In genomic region chr20:41050361-41051019, GRCh38 we compare ENCODE assay signal across 9 cellular contexts. TPM values are rescaled to one million over a fixed set of nuclear protein-coding genes. Genes with fewer than 3 reads are reported as not detected.
DNase-seq lines count a peak whose midpoint lies in the region; ATAC-seq and TF ChIP-seq lines count a peak whose summit lies in the region.
"Had no signal": no experiment of that assay in that cellular context is flagged by ENCODE, and none has a peak within 500 bp of the region (broad histone marks: within the 10 kb centered on the region; RNA-seq: fewer than 3 reads in every experiment).

No MANE protein-coding gene starts in this region.

- POLR2A ChIA-PET in IMR-90 (lab: Charles Lee; ENCODE audit: unreplicated experiment) = no interaction called here

- H3K14ac ChIP-seq in IMR-90 (replicated peaks; ENCODE audit: low read depth, low read length) = no peak overlapping the region

- H3K27ac ChIP-seq in BLaER1 (no peak overlapping the region), IMR-90 (ENCODE audit: insufficient read depth, low read length) (no peak overlapping the region), adrenal gland (peak overlapping the region in 4 of 5 donors; percentile 7 to 51 (median 34))

- WGBS in IMR-90 (ENCODE audit: extremely low coverage in 2 of 2, insufficient read length in 1 of 2), 2 experiments = no CpG with 5 or more reads among the region's 1 CpG
- 0 to 20% (median 13%) methylated on average over 1 of the region's 1 CpG for WGBS in adrenal gland, 4 donors

- in situ Hi-C loops in IMR-90 (cut with MboI; ENCODE audit: low sequenced_read_pairs) = no loop called here

- H3K4me3 ChIP-seq in BLaER1 (no peak overlapping the region), IMR-90 (ENCODE audit: insufficient read depth, low read depth, low read length) (no peak overlapping the region), adrenal gland (no peak overlapping the region)

- TF ChIP-seq CTCF in IMR-90 (conservative IDR thresholded peaks at IDR 0.05; ENCODE audit: low read depth, low read length) (no peak), adrenal gland (IDR thresholded peaks at IDR 0.05) (no peak)

- TF ChIP-seq RAD21 in IMR-90 (IDR thresholded peaks at IDR 0.05; ENCODE audit: low read length) = no peak

- H4K20me1 ChIP-seq in BLaER1 (peaks cover 100% of the 10 kb centered on the region), IMR-90 (ENCODE audit: insufficient read depth, low read length) (peaks cover 97% of the 10 kb centered on the region)

- ATAC-seq in IMR-90 (ENCODE audit: low read depth) = peak; percentile 63
- ATAC-seq in naive B cell (ENCODE audit: low read depth in 2 of 2) = peak; percentile 74 to 77
- no peak for ATAC-seq in HG02884 (IDR thresholded peaks at IDR 0.05; ENCODE audit: unreplicated experiment)
- no peak for ATAC-seq in HG03097 (IDR thresholded peaks at IDR 0.05; ENCODE audit: low FRiP score, unreplicated experiment)
- ATAC-seq in GM18511 (IDR thresholded peaks at IDR 0.05; ENCODE audit: unreplicated experiment) = no peak

- no peaks in the 10 kb centered on the region for H3K27me3 ChIP-seq in BLaER1
- H3K27me3 ChIP-seq in IMR-90 (ENCODE audit: control insufficient read depth, insufficient read depth, low read length) = no peaks in the 10 kb centered on the region
- no peaks in the 10 kb centered on the region for H3K27me3 ChIP-seq in adrenal gland

- no peak overlapping the region for H2AK9ac ChIP-seq in IMR-90 (replicated peaks; ENCODE audit: low read depth, low read length, poor library complexity)

- no peak overlapping the region for H4K91ac ChIP-seq in IMR-90 (ENCODE audit: insufficient read depth, low read depth, low read length)

- H3K4me2 ChIP-seq in BLaER1 (peak overlapping the region; percentile 4; the same call in 1 of the 2 replicates), IMR-90 (ENCODE audit: low read depth, low read length) (peak overlapping the region; percentile 58)

- H3K79me1 ChIP-seq in IMR-90 (ENCODE audit: low read depth in 1 of 2, low read length in 2 of 2) = peaks cover 8 to 70% of the 10 kb centered on the region in 2 experiments; a peak in 3 of 4 replicates

- H2BK20ac ChIP-seq in IMR-90 (ENCODE audit: low read depth, low read length) = no peak overlapping the region

- peaks cover 72 to 87% (median 83%) of the 10 kb centered on the region in 3 donors for H3K4me1 Mint-ChIP-seq in naive B cell

- DNase-seq in IMR-90 (peak; percentile 68), adrenal gland (peak in 1 of 7 donors; percentile 27), naive B cell (peak; percentile 41), HPDE6-E6E7 (ENCODE audit: extremely low spot score) (no peak)
- DNase-seq: activated gamma-delta T cell treated with Interleukin-2 at 50 U/mL for 16 hours had no signal

- peaks cover 0 to 8% of the 10 kb centered on the region in 2 donors for H3K36me3 Mint-ChIP-seq in naive B cell

- H3K36me3 ChIP-seq in BLaER1 = peaks cover 41% of the 10 kb centered on the region
- peaks cover 1% of the 10 kb centered on the region; the same call in 1 of the 2 replicates for H3K36me3 ChIP-seq in IMR-90 (ENCODE audit: control insufficient read depth, insufficient read depth, low read length)
- no peaks in the 10 kb centered on the region for H3K36me3 ChIP-seq in adrenal gland (replicated peaks in 1 of 2)

- no peak overlapping the region for H3K23ac ChIP-seq in IMR-90 (ENCODE audit: low read depth, low read length)

- H2AK5ac ChIP-seq in IMR-90 (ENCODE audit: low read depth, low read length) = no peak overlapping the region

- H3K9me3 ChIP-seq in BLaER1 = peaks cover 16% of the 10 kb centered on the region
- H3K9me3 ChIP-seq in IMR-90 (ENCODE audit: control insufficient read depth, insufficient read depth, low read length) = no peaks in the 10 kb centered on the region
- H3K9me3 ChIP-seq in adrenal gland (replicated peaks in 1 of 3) = no peaks in the 10 kb centered on the region

- no peak overlapping the region for H3K18ac ChIP-seq in IMR-90 (ENCODE audit: low read depth, low read length)

- no peak overlapping the region for H3K56ac ChIP-seq in IMR-90 (ENCODE audit: extremely low read depth, insufficient read depth, low read length)

- H2BK15ac ChIP-seq in IMR-90 (ENCODE audit: low read depth, low read length) = no peak overlapping the region

- CTCF ChIA-PET in IMR-90 (lab: Yijun Ruan, JAX) = interaction anchor here (1.0 to 1.6 kb wide), 2 partner anchors 13 to 59 kb away, joined by 3 to 5 read pairs; no protein-coding TSS in a partner anchor

- intact Hi-C loops in IMR-90 (cut with micrococcal nuclease) = no loop called here
- intact Hi-C loops in adrenal gland (cut with DNase I) = no loop called here

- H3K27ac Mint-ChIP-seq in naive B cell = peak overlapping the region in 5 of 6 donors; percentile 35 to 85 (median 66)

- H3K4me1 ChIP-seq in BLaER1 = peaks cover 76% of the 10 kb centered on the region
- H3K4me1 ChIP-seq in IMR-90 (ENCODE audit: control insufficient read depth, insufficient read depth, low read length) = peaks cover 35% of the 10 kb centered on the region
- H3K4me1 ChIP-seq in adrenal gland (replicated peaks in 1 of 2) = peaks cover 82 to 90% of the 10 kb centered on the region in 2 donors

- no peak overlapping the region for H2AFZ ChIP-seq in IMR-90 (replicated peaks; ENCODE audit: low read length, poor library complexity)

- no peak for TF ChIP-seq POLR2A in IMR-90 (IDR thresholded peaks at IDR 0.05; ENCODE audit: low read depth, low read length)
- no peak for TF ChIP-seq POLR2A in adrenal gland (IDR thresholded peaks at IDR 0.05)

- no peak overlapping the region for H2BK120ac ChIP-seq in IMR-90 (ENCODE audit: low read depth, low read length)

- H3K4ac ChIP-seq in IMR-90 (ENCODE audit: low read depth, low read length) = no peak overlapping the region

- no peak overlapping the region for H4K8ac ChIP-seq in IMR-90 (ENCODE audit: low read depth in 2 of 2, low read length in 2 of 2)

- BruUV-seq in IMR-90 (replicated peaks; lab: Mats Ljungman, UMichigan) = no TSS peak

- H3K27me3 Mint-ChIP-seq in naive B cell = no peaks in the 10 kb centered on the region

- H2BK5ac ChIP-seq in IMR-90 (ENCODE audit: low read depth, low read length, poor library complexity, severe bottlenecking) = peak overlapping the region; percentile 44

- H3K9me1 ChIP-seq in IMR-90 (ENCODE audit: insufficient read depth, low read length) = peaks cover 22% of the 10 kb centered on the region

- dilution Hi-C loops in IMR-90 (cut with HindIII; ENCODE audit: low sequenced_read_pairs, unreplicated experiment) = no loop called here

- H3K9me3 Mint-ChIP-seq in naive B cell = peaks cover 0 to 9% (median 4%) of the 10 kb centered on the region in 7 donors

- no peak overlapping the region for H4K5ac ChIP-seq in IMR-90 (ENCODE audit: low read depth, low read length)

- H3K9ac ChIP-seq in BLaER1 (no peak overlapping the region), IMR-90 (ENCODE audit: low read depth, low read length) (no peak overlapping the region)

- peak overlapping the region; percentile 19 to 83 (median 64) for H3K4me3 Mint-ChIP-seq in naive B cell

TF ChIP-seq in IMR-90, 13 proteins besides CTCF, POLR2A, EP300 and RAD21:
- TF ChIP-seq CEBPB (IDR thresholded peaks at IDR 0.05; ENCODE audit: low read depth, low read length) = no peak
- TF ChIP-seq CHD1 (IDR thresholded peaks at IDR 0.05; ENCODE audit: low read depth, low read length) = no peak
- no peak for TF ChIP-seq RCOR1 (IDR thresholded peaks at IDR 0.05; ENCODE audit: insufficient replicate concordance, low read length)
- TF ChIP-seq BHLHE40 (IDR thresholded peaks at IDR 0.05; ENCODE audit: low read depth, low read length) = no peak
- TF ChIP-seq MXI1 (IDR thresholded peaks at IDR 0.05; ENCODE audit: borderline replicate concordance, low read depth, low read length) = no peak
- no peak for TF ChIP-seq MAZ (IDR thresholded peaks at IDR 0.05; ENCODE audit: borderline replicate concordance, low read depth, low read length)
- TF ChIP-seq ELK1 (IDR thresholded peaks at IDR 0.05; ENCODE audit: borderline replicate concordance, low read depth, low read length) = no peak

RNA-seq across cellular contexts. Expression of gene TOP1, which starts 21.9 kb away (rescaled TPM):
- total RNA-seq in IMR-90 (2012; rRNA removed) = 14.0 and 20.8 TPM in 2 replicates
- 14.7 and 21.5 TPM in 2 replicates for polyA plus RNA-seq in IMR-90 (2012; rRNA removed)
- 3.9 and 6.4 TPM in 2 replicates for polyA plus RNA-seq in IMR-90 (2012; cell fraction: cytosol; rRNA removed)
- 3.2 and 18.6 TPM in 2 replicates for polyA plus RNA-seq in IMR-90 (2012; cell fraction: nucleus; rRNA removed; ENCODE audit: low replicate concordance)
- total RNA-seq in adrenal gland = 10 to 100 TPM; 21.2 to 58.8 (median 38.5) TPM
- polyA plus RNA-seq in adrenal gland = 10 to 100 TPM; 19.6 to 96.6 (median 21.2) TPM
- 10 to 100 TPM in 5 of 6 donors, 1 to 10 TPM in 1; 6.1 to 17.2 (median 13.6) TPM for polyA plus RNA-seq in naive B cell (ENCODE audit: low read depth in 6 of 6)

Comparison
In these comparisons a context has a peak if more than half of its experiments do, and no peak if none do; other contexts are left out.
1. H3K27ac ChIP-seq: peak in adrenal gland (4 of 5); none in BLaER1 (single experiment) and IMR-90 (single experiment).
2. ATAC-seq: peak in IMR-90 (single experiment) and naive B cell (2 of 2); none in HG02884 (single experiment), HG03097 (single experiment) and GM18511 (single experiment).